1 cellular context compared by ENCODE assay signal in genomic region chr5:77775773-77776605, GRCh38.
TF ChIP-seq lines count a peak whose summit lies in the region.

A gene with protein sequence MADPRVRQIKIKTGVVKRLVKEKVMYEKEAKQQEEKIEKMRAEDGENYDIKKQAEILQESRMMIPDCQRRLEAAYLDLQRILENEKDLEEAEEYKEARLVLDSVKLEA (minus strand): TSS chr5:77776339. CDS start chr5:77776257, 82 bp downstream.

TF ChIP-seq in HEK293, 187 proteins besides CTCF, POLR2A, EP300 and RAD21 (continued from another document and continues in another):
- TF ChIP-seq, protein P1, sequence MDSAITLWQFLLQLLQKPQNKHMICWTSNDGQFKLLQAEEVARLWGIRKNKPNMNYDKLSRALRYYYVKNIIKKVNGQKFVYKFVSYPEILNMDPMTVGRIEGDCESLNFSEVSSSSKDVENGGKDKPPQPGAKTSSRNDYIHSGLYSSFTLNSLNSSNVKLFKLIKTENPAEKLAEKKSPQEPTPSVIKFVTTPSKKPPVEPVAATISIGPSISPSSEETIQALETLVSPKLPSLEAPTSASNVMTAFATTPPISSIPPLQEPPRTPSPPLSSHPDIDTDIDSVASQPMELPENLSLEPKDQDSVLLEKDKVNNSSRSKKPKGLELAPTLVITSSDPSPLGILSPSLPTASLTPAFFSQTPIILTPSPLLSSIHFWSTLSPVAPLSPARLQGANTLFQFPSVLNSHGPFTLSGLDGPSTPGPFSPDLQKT (IDR thresholded peaks at IDR 0.05; ENCODE audit: borderline replicate concordance, low read depth, low read length): no peak
- no peak for TF ChIP-seq ZNF169 (tag by site-specific recombination; IDR thresholded peaks at IDR 0.05)
- TF ChIP-seq, protein P2, sequence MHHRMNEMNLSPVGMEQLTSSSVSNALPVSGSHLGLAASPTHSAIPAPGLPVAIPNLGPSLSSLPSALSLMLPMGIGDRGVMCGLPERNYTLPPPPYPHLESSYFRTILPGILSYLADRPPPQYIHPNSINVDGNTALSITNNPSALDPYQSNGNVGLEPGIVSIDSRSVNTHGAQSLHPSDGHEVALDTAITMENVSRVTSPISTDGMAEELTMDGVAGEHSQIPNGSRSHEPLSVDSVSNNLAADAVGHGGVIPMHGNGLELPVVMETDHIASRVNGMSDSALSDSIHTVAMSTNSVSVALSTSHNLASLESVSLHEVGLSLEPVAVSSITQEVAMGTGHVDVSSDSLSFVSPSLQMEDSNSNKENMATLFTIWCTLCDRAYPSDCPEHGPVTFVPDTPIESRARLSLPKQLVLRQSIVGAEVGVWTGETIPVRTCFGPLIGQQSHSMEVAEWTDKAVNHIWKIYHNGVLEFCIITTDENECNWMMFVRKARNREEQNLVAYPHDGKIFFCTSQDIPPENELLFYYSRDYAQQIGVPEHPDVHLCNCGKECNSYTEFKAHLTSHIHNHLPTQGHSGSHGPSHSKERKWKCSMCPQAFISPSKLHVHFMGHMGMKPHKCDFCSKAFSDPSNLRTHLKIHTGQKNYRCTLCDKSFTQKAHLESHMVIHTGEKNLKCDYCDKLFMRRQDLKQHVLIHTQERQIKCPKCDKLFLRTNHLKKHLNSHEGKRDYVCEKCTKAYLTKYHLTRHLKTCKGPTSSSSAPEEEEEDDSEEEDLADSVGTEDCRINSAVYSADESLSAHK (tag by site-specific recombination; IDR thresholded peaks at IDR 0.05): peak; percentile 61
- TF ChIP-seq ZNF660 (tag by site-specific recombination; IDR thresholded peaks at IDR 0.05): peak; percentile 95
- TF ChIP-seq ZNF140 (tag by site-specific recombination; IDR thresholded peaks at IDR 0.05): no peak
- TF ChIP-seq ZNF48 (tag by site-specific recombination; IDR thresholded peaks at IDR 0.05): no peak
- no peak for TF ChIP-seq ZNF518A (tag by site-specific recombination; conservative IDR thresholded peaks at IDR 0.05; ENCODE audit: low read depth)
- TF ChIP-seq OVOL3 (tag by site-specific recombination; IDR thresholded peaks at IDR 0.05): no peak
- TF ChIP-seq, protein P3, sequence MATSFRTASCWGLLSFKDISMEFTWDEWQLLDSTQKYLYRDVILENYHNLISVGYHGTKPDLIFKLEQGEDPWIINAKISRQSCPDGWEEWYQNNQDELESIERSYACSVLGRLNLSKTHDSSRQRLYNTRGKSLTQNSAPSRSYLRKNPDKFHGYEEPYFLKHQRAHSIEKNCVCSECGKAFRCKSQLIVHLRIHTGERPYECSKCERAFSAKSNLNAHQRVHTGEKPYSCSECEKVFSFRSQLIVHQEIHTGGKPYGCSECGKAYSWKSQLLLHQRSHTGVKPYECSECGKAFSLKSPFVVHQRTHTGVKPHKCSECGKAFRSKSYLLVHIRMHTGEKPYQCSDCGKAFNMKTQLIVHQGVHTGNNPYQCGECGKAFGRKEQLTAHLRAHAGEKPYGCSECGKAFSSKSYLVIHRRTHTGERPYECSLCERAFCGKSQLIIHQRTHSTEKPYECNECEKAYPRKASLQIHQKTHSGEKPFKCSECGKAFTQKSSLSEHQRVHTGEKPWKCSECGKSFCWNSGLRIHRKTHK (tag by site-specific recombination; IDR thresholded peaks at IDR 0.05): no peak
- TF ChIP-seq ZNF658 (tag by site-specific recombination; IDR thresholded peaks at IDR 0.05): no peak
- no peak for TF ChIP-seq ZNF354C (tag by site-specific recombination; IDR thresholded peaks at IDR 0.05; ENCODE audit: borderline replicate concordance, low read depth)
- peak; percentile 86 for TF ChIP-seq KLF1 (tag by site-specific recombination; IDR thresholded peaks at IDR 0.05)
- no peak for TF ChIP-seq ZNF292 (tag by site-specific recombination; IDR thresholded peaks at IDR 0.05; ENCODE audit: borderline replicate concordance, low read depth)
- TF ChIP-seq ZBTB11 (tag by site-specific recombination; conservative IDR thresholded peaks at IDR 0.05; ENCODE audit: low read depth): no peak; the same call in 1 of the 2 replicates
- no peak for TF ChIP-seq ZNF211 (tag by site-specific recombination; IDR thresholded peaks at IDR 0.05; ENCODE audit: low read depth)
- TF ChIP-seq ZBTB20 (tag by site-specific recombination; IDR thresholded peaks at IDR 0.05): peak; percentile 78
- TF ChIP-seq GLIS1 (tag by site-specific recombination; IDR thresholded peaks at IDR 0.05): no peak
- TF ChIP-seq TCF7L2 (IDR thresholded peaks at IDR 0.05; ENCODE audit: borderline replicate concordance, low read depth, low read length): no peak
- TF ChIP-seq, protein P4, sequence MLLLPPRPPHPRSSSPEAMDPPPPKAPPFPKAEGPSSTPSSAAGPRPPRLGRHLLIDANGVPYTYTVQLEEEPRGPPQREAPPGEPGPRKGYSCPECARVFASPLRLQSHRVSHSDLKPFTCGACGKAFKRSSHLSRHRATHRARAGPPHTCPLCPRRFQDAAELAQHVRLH (tag by site-specific recombination; IDR thresholded peaks at IDR 0.05): no peak; the same call in 1 of the 2 replicates
- no peak for TF ChIP-seq ZNF529 (tag by site-specific recombination; IDR thresholded peaks at IDR 0.05; ENCODE audit: insufficient replicate concordance)
- no peak for TF ChIP-seq ZNF776 (tag by site-specific recombination; IDR thresholded peaks at IDR 0.05; ENCODE audit: borderline replicate concordance)
- peak; percentile 50; the same call in 1 of the 2 replicates for TF ChIP-seq ZNF324 (tag by site-specific recombination; IDR thresholded peaks at IDR 0.05)
- no peak for TF ChIP-seq ZNF629 (tag by site-specific recombination; IDR thresholded peaks at IDR 0.05)
- TF ChIP-seq WT1 (tag by site-specific recombination; IDR thresholded peaks at IDR 0.05): no peak
- peak; percentile 85 for TF ChIP-seq KLF8 (tag by site-specific recombination; IDR thresholded peaks at IDR 0.05)
- peak; percentile 30; the same call in 1 of the 2 replicates for TF ChIP-seq REST (tag by site-specific recombination; IDR thresholded peaks at IDR 0.05)
- TF ChIP-seq KLF16 (tag by site-specific recombination; IDR thresholded peaks at IDR 0.05): peak; percentile 39; the same call in 1 of the 2 replicates
- no peak for TF ChIP-seq ZNF404 (tag by site-specific recombination; IDR thresholded peaks at IDR 0.05)
- no peak for TF ChIP-seq FEZF1 (tag by site-specific recombination; IDR thresholded peaks at IDR 0.05)
- TF ChIP-seq, protein P5, sequence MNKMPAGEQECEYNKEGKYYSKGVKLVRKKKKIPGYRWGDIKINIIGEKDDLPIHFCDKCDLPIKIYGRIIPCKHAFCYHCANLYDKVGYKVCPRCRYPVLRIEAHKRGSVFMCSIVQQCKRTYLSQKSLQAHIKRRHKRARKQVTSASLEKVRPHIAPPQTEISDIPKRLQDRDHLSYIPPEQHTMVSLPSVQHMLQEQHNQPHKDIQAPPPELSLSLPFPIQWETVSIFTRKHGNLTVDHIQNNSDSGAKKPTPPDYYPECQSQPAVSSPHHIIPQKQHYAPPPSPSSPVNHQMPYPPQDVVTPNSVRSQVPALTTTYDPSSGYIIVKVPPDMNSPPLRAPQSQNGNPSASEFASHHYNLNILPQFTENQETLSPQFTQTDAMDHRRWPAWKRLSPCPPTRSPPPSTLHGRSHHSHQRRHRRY (tag by site-specific recombination; IDR thresholded peaks at IDR 0.05): no peak
- no peak for TF ChIP-seq ZNF558 (tag by site-specific recombination; IDR thresholded peaks at IDR 0.05)
- TF ChIP-seq GLI4 (tag by site-specific recombination; IDR thresholded peaks at IDR 0.05): 0 out of 2 replicates have a peak, but pooled peaks have one; percentile 31
- TF ChIP-seq, protein P6, sequence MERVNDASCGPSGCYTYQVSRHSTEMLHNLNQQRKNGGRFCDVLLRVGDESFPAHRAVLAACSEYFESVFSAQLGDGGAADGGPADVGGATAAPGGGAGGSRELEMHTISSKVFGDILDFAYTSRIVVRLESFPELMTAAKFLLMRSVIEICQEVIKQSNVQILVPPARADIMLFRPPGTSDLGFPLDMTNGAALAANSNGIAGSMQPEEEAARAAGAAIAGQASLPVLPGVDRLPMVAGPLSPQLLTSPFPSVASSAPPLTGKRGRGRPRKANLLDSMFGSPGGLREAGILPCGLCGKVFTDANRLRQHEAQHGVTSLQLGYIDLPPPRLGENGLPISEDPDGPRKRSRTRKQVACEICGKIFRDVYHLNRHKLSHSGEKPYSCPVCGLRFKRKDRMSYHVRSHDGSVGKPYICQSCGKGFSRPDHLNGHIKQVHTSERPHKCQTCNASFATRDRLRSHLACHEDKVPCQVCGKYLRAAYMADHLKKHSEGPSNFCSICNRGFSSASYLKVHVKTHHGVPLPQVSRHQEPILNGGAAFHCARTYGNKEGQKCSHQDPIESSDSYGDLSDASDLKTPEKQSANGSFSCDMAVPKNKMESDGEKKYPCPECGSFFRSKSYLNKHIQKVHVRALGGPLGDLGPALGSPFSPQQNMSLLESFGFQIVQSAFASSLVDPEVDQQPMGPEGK (tag by site-specific recombination; IDR thresholded peaks at IDR 0.05): peak; percentile 58
- TF ChIP-seq BCL11B (tag by site-specific recombination; IDR thresholded peaks at IDR 0.05; ENCODE audit: low read depth): no peak
